In the genomic region with DNA sequence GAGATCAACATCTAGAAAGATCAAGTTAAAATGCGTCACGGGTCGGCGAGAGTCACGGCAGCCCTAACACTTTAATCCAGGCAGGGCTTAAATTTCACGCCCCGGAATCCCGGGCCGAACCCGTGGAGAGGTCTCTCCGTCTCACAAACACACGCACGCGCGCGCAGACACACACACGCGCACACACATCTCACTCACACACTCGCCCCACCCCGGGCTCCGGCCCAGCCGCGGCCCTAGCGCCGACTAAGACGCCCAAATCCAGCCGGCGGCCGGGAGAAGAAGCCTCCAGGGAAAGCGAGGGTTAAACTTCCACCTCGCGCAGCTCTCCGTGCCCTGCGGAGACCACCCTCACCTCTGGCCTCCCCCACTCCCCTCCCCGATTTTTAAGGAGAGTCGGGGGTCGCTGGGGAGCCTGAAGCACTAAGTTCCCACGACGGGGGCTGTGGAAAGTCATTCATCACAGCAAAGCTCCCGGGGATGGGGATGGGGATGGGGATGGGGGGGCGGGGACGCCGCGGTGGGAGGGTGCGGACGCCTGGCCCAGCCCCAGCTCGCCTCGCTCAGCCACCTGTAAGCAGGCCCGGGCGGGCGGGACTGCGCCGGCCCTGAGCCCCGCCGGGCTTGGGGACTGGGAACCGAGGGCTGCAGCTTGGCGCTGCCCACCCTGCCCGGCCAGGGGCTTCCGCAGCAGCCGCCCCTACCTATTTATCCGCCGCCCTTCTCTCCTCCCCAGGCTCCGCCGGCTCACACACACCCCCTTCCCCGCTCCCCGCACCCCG, we compare ENCODE assay signal across 8 cellular contexts. TPM values are rescaled to one million over a fixed set of nuclear protein-coding genes. Genes with fewer than 3 reads are reported as not detected.
A peak's percentile ranks its signal among the peaks of the same experiment; 100 is the strongest.
DNase-seq lines count a peak whose midpoint lies in the region; ATAC-seq and TF ChIP-seq lines count a peak whose summit lies in the region.

No MANE protein-coding gene starts in this region.

- H3K79me2 ChIP-seq in GM23248 (ENCODE audit: insufficient read depth), result no peaks in the 10 kb centered on the region

- no peaks in the 10 kb centered on the region for H4K20me1 ChIP-seq in GM23248 (ENCODE audit: insufficient read depth)

- H3K4me1 ChIP-seq in GM23248 (ENCODE audit: insufficient read depth), result 0 out of 2 replicates have a peak, but pooled peaks cover 7% of the 10 kb centered on the region
- H3K4me1 ChIP-seq in colonic mucosa, result peaks cover 24% of the 10 kb centered on the region
- peaks cover 19 to 65% of the 10 kb centered on the region in 2 donors for H3K4me1 ChIP-seq in left lung

- H3K27ac ChIP-seq in GM23248, result no peak overlapping the region
- peak overlapping the region; percentile 97 for H3K27ac ChIP-seq in colonic mucosa
- H3K27ac ChIP-seq in left lung, result peak overlapping the region; percentile 69 to 78

- no peak for TF ChIP-seq CTCF in colonic mucosa (IDR thresholded peaks at IDR 0.05)
- no peak for TF ChIP-seq CTCF in left lung (IDR thresholded peaks at IDR 0.05)

- H3K9me3 ChIP-seq in GM23248 (ENCODE audit: low read depth) (no peaks in the 10 kb centered on the region), colonic mucosa (no peaks in the 10 kb centered on the region), left lung (no peaks in the 10 kb centered on the region)

- H3K4me1 Mint-ChIP-seq in stimulated activated memory B cell treated with anti-CD40 and anti-IgM and Interleukin-4, amounts not matched to agents 10 μg/mL and 1 μg/mL and 100 μg/mL, for 72 hours, result peaks cover 21% of the 10 kb centered on the region

- no peaks in the 10 kb centered on the region for H3K9me3 Mint-ChIP-seq in stimulated activated memory B cell treated with anti-CD40 and anti-IgM and Interleukin-4, amounts not matched to agents 10 μg/mL and 1 μg/mL and 100 μg/mL, for 72 hours

- peaks cover 43% of the 10 kb centered on the region for H3K27me3 Mint-ChIP-seq in stimulated activated memory B cell treated with anti-CD40 and anti-IgM and Interleukin-4, amounts not matched to agents 10 μg/mL and 1 μg/mL and 100 μg/mL, for 72 hours

- H3K36me3 Mint-ChIP-seq in stimulated activated memory B cell treated with anti-CD40 and anti-IgM and Interleukin-4, amounts not matched to agents 10 μg/mL and 1 μg/mL and 100 μg/mL, for 72 hours, result no peaks in the 10 kb centered on the region

- no peaks in the 10 kb centered on the region for H3F3A ChIP-seq in GM23248 (ENCODE audit: insufficient read depth)

- H3K27ac Mint-ChIP-seq in stimulated activated memory B cell treated with anti-CD40 and anti-IgM and Interleukin-4, amounts not matched to agents 10 μg/mL and 1 μg/mL and 100 μg/mL, for 72 hours, result no peak overlapping the region

- intact Hi-C loops in colonic mucosa (cut with DNase I), result loop anchor here (5.0 kb wide), 1 partner anchor 186 kb away; no protein-coding TSS in a partner anchor
- intact Hi-C loops in left lung (cut with DNase I), result no loop called here

- DNase-seq in GM23248 (peak; percentile 73), RPMI7951 (ENCODE audit: low read depth) (peak; percentile 77), colonic mucosa (peak; percentile 72), left lung (peak; percentile 55 to 86), NCI-H187 treated with DMSO at 0.1 percent for 48 hours (lab: John Stamatoyannopoulos, UW) (no peak)

- peak overlapping the region; percentile 80 for H3K4me2 ChIP-seq in GM23248 (ENCODE audit: unreplicated experiment)

- H3K9ac ChIP-seq in GM23248 (peak overlapping the region; percentile 66), colonic mucosa (ENCODE audit: low read depth in 2 of 2, low read length in 2 of 2) (peak overlapping the region; percentile 91)

- peak overlapping the region; percentile 80 for H3K4me3 Mint-ChIP-seq in stimulated activated memory B cell treated with anti-CD40 and anti-IgM and Interleukin-4, amounts not matched to agents 10 μg/mL and 1 μg/mL and 100 μg/mL, for 72 hours

- peak; percentile 42 for ATAC-seq in left lung
- ATAC-seq in stimulated activated memory B cell treated with anti-CD40 and anti-IgM and Interleukin-4, amounts not matched to agents 10 μg/mL and 1 μg/mL and 100 μg/mL, for 72 hours, result no peak
- ATAC-seq in GM19328 (IDR thresholded peaks at IDR 0.05; ENCODE audit: unreplicated experiment), result no peak
- ATAC-seq in HG03565 (IDR thresholded peaks at IDR 0.05; ENCODE audit: unreplicated experiment), result no peak

- H3K9me2 ChIP-seq in GM23248 (ENCODE audit: insufficient read depth), result no peaks in the 10 kb centered on the region

- WGBS in GM23248 (ENCODE audit: low coverage in 1 of 2, low lambda C conversion rate in 2 of 2, missing lambda C conversion rate in 2 of 2), 2 experiments, result 2% methylated on average over 46 to 59 of the region's 67 CpGs

- in situ Hi-C loops in GM23248 (cut with MboI), result no loop called here

- H3K36me3 ChIP-seq in GM23248 (ENCODE audit: low read depth), result no peaks in the 10 kb centered on the region
- no peaks in the 10 kb centered on the region for H3K36me3 ChIP-seq in colonic mucosa
- H3K36me3 ChIP-seq in left lung, result no peaks in the 10 kb centered on the region

- H3K4me3 ChIP-seq in GM23248 (peak overlapping the region; percentile 74), colonic mucosa (peak overlapping the region; percentile 78), left lung (peak overlapping the region; percentile 55 to 64)

- peak overlapping the region; percentile 74 for H2AFZ ChIP-seq in GM23248

- H3K27me3 ChIP-seq in GM23248 (replicated peaks; ENCODE audit: insufficient read depth), result peaks cover 23% of the 10 kb centered on the region
- peaks cover 29% of the 10 kb centered on the region for H3K27me3 ChIP-seq in colonic mucosa
- peaks cover 30 to 80% of the 10 kb centered on the region in 2 donors for H3K27me3 ChIP-seq in left lung

RNA-seq across cellular contexts. Expression of a gene that starts 1.6 kb away (rescaled TPM):
- 8.4 and 9.4 TPM in 2 replicates for total RNA-seq in GM23248 (2014; rRNA removed; shearing (Covaris generic))
- polyA plus RNA-seq in GM23248 (2016; fragmentation: Nextera tagmentation; extraction: Ambion mirVana), result 4.7 and 5.1 TPM in 2 replicates
- total RNA-seq in RPMI7951 (2014; rRNA removed; shearing (Covaris generic)), result 48.1 and 54.1 TPM in 2 replicates
- 10 to 100 TPM; 34.9 to 50.5 TPM for total RNA-seq in colonic mucosa
- total RNA-seq in left lung, result 10 to 100 TPM; 29.1 to 69.4 TPM
